1 cellular context compared by ENCODE assay signal in genomic region chr22:20530368-20531153, GRCh38.
TF ChIP-seq lines count a peak whose summit lies in the region.

No MANE protein-coding gene starts in this region.

TF ChIP-seq in GM23338, 12 proteins besides CTCF, POLR2A, EP300 and RAD21 (continued from another document):
- TF ChIP-seq ZNF462 (CRISPR knock-in tag; IDR thresholded peaks at IDR 0.05) = no peak
- no peak for TF ChIP-seq EZH2 (IDR thresholded peaks at IDR 0.05; ENCODE audit: low read depth, unreplicated experiment)
- no peak for TF ChIP-seq ETS1 (IDR thresholded peaks at IDR 0.05)
- no peak for TF ChIP-seq EZH2phosphoT487 (IDR thresholded peaks at IDR 0.05; ENCODE audit: unreplicated experiment)
- no peak for TF ChIP-seq ZNF331 (CRISPR knock-in tag; IDR thresholded peaks at IDR 0.05; ENCODE audit: low read depth)
- TF ChIP-seq JUNB (IDR thresholded peaks at IDR 0.05; ENCODE audit: unreplicated experiment) = no peak
- TF ChIP-seq NANOG (IDR thresholded peaks at IDR 0.05; ENCODE audit: borderline replicate concordance) = no peak
- TF ChIP-seq ZNF114 (CRISPR knock-in tag; IDR thresholded peaks at IDR 0.05) = no peak
- no peak for TF ChIP-seq POLR2AphosphoS5 (IDR thresholded peaks at IDR 0.05; ENCODE audit: low read depth)
- TF ChIP-seq STAT1 (IDR thresholded peaks at IDR 0.05; ENCODE audit: unreplicated experiment) = no peak
TF ChIP-seq in GM23338: peak in this region for 0.
